ENCODE assay signal across 23 cellular contexts in the genomic region with DNA sequence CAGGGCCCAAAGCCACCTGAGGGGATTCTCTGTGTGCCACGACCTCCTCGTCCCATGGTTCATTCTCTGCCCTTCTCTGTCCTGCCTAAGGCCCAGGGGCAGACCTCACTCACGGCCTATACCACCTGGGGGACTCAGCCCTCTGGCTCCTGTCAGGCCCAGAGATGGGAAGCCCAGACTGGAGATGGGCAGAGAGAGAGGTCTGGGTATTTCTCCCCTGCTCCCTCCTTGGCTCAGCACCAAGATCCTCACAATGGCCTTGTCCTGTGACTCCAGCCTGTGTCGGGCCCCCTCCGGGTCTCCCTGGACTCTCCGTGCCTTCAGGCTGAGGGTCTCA. TPM values are rescaled to one million over a fixed set of nuclear protein-coding genes. Genes with fewer than 3 reads are reported as not detected.
DNase-seq lines count a peak whose midpoint lies in the region; ATAC-seq and TF ChIP-seq lines count a peak whose summit lies in the region.
"Had no signal": no experiment of that assay in that cellular context is flagged by ENCODE, and none has a peak within 500 bp of the region (broad histone marks: within the 10 kb centered on the region; RNA-seq: fewer than 3 reads in every experiment).

No MANE protein-coding gene starts in this region.

- H3K36me3 Mint-ChIP-seq in endothelial cell (ENCODE audit: low read depth, unreplicated experiment) = peaks cover 4% of the 10 kb centered on the region
- H3K36me3 Mint-ChIP-seq: CD4-positive, alpha-beta memory T cell had no signal

- TF ChIP-seq CTCF in GM13977 (IDR thresholded peaks at IDR 0.05; ENCODE audit: extremely low read depth, insufficient read depth, missing control alignments) (no peak), endothelial cell (IDR thresholded peaks at IDR 0.05; ENCODE audit: unreplicated experiment) (no peak), spleen (IDR thresholded peaks at IDR 0.05 in 8 of 11, conservative IDR thresholded peaks at IDR 0.05 in 3 of 11) (no peak)

- DNase-seq in D341Med (ENCODE audit: low spot score) (peak; percentile 19), GM13977 (ENCODE audit: low spot score) (peak; percentile 12), endothelial cell (ENCODE audit: low spot score) (no peak), spleen (peak; percentile 48), NCI-H82 treated with DMSO at 0.1 percent for 48 hours (lab: John Stamatoyannopoulos, UW; ENCODE audit: unreplicated experiment) (no peak), left cardiac atrium (no peak)
- DNase-seq: C1 segment of cervical spinal cord; Caco-2; CD4-positive, alpha-beta memory T cell; DMS 273 treated with DMSO at 0.1 percent for 48 hours; DMS79; EL; GDM1; KBM-7; MV-4-11; NCI-H1105; NCI-H1436 treated with DMSO at 0.1 percent for 48 hours; NCI-H187 treated with DMSO at 0.1 percent for 48 hours; NCI-H524; NCI-H748 treated with DMSO at 0.1 percent for 48 hours; SK-N-SH had no signal

- no peak overlapping the region for H3K4me3 Mint-ChIP-seq in endothelial cell (ENCODE audit: unreplicated experiment)
- H3K4me3 Mint-ChIP-seq: CD4-positive, alpha-beta memory T cell had no signal

- TF ChIP-seq POLR2A in spleen (IDR thresholded peaks at IDR 0.05) = no peak

- H3K27me3 ChIP-seq in spleen (replicated peaks in 1 of 7) = peaks cover 0 to 44% (median 0%) of the 10 kb centered on the region in 7 donors

- H3K4me3 ChIP-seq in spleen = no peak overlapping the region

- no peaks in the 10 kb centered on the region for H3K9me3 Mint-ChIP-seq in endothelial cell (ENCODE audit: unreplicated experiment)
- H3K9me3 Mint-ChIP-seq: CD4-positive, alpha-beta memory T cell had no signal

- in situ Hi-C loops in GM13977 (cut with MboI; ENCODE audit: low pct_unique_long_range_greater_than_20kb, low sequenced_read_pairs, unreplicated experiment) = no loop called here

- peaks cover 1% of the 10 kb centered on the region for H3K27me3 Mint-ChIP-seq in endothelial cell (ENCODE audit: unreplicated experiment)

- H3K36me3 ChIP-seq in spleen = no peaks in the 10 kb centered on the region

- peak overlapping the region; percentile 78 for H3K27ac Mint-ChIP-seq in endothelial cell (ENCODE audit: unreplicated experiment)

- ATAC-seq in left cardiac atrium (no peak), HG03108 (IDR thresholded peaks at IDR 0.05; ENCODE audit: unreplicated experiment) (no peak)

- intact Hi-C loops in spleen (cut with DNase I; ENCODE audit: low total_unique reads) = no loop called here
- intact Hi-C loops in left cardiac atrium (cut with DNase I) = no loop called here

- 73 to 92% (median 84%) methylated on average over 5 to 6 of the region's 6 CpGs for WGBS in spleen, 5 donors

- no peak overlapping the region for H3K27ac ChIP-seq in spleen

- H3K4me1 Mint-ChIP-seq in endothelial cell (ENCODE audit: unreplicated experiment) = peaks cover 4% of the 10 kb centered on the region

- H3K4me1 ChIP-seq in spleen = peaks cover 0 to 12% (median 7%) of the 10 kb centered on the region in 6 donors

- no peaks in the 10 kb centered on the region for H3K9me3 ChIP-seq in spleen
- H3K9me3 ChIP-seq: Caco-2, SK-N-SH had no signal

RNA-seq across cellular contexts. Expression of a gene that starts 46.9 kb away (rescaled TPM):
- total RNA-seq in endothelial cell (ENCODE audit: unreplicated experiment) = 1.0 TPM
- 10 to 100 TPM in 6 of 7 donors, 1 to 10 TPM in 1; 7.9 to 21.1 (median 13.1) TPM for total RNA-seq in spleen
- polyA plus RNA-seq in spleen = 1 to 10 TPM in 2 of 3 donors, under 1 TPM in 1; 0.74 to 1.5 (median 1.4) TPM
- total RNA-seq in left cardiac atrium = under 1 TPM; 0.29 to 0.59 TPM
- total RNA-seq: LHCN-M2 had no signal
- polyA plus RNA-seq: SK-N-SH had no signal

Comparison
In these comparisons a context has a peak if more than half of its experiments do, and no peak if none do; other contexts are left out.
1. DNase-seq: peak in D341Med (single experiment), GM13977 (single experiment) and spleen (single experiment); none in endothelial cell (single experiment), NCI-H82 treated with DMSO at 0.1 percent for 48 hours (single experiment) and left cardiac atrium (single experiment).